8 cellular contexts compared by ENCODE assay signal in the genomic region with DNA sequence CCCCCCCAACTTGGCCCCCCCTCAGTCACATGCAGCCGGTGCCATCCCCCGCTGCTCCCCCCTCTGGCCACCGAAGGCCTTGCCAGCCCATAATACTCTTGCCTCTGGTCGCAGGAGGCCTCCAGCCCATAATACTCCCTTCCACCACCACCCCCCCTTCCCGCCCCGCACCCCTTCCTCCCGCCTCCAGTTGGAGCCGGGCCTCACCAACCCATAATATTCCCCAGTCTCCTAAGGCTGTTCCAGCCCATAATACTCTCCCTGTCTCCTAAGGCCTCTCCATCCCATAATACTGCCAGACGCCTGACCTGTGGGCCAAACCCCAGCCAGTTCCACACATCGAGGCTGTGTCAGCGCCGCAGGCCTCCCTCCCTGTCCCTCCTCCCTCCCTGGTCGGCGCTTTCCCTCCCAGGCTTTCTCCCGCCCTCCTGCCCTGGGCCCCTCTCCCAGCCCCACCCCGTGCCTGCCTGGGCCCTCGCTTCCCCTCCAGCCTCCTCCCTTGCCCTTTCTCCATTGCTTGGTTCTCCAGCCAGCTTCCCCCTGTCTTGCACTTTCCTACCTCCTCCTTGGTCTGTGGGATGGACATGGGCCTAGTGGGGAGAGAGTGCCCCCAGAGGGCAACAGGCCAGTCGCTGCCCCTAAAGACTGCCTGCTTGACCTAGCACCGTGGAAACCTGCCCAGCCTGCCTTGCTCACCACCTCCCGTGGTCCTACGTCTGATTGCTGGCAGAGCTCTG. TPM values are rescaled to one million over a fixed set of nuclear protein-coding genes. Genes with fewer than 3 reads are reported as not detected.
DNase-seq lines count a peak whose midpoint lies in the region; ATAC-seq and TF ChIP-seq lines count a peak whose summit lies in the region.

No MANE protein-coding gene starts in this region.

- H3K4me1 ChIP-seq in Caco-2: peaks cover 23% of the 10 kb centered on the region
- peaks cover 0 to 37% (median 25%) of the 10 kb centered on the region in 4 donors for H3K4me1 ChIP-seq in tibial nerve

- TF ChIP-seq EP300 in tibial nerve (IDR thresholded peaks at IDR 0.05): peak in 1 of 2 donors; percentile 88

- H3K27me3 ChIP-seq in Caco-2 (replicated peaks; ENCODE audit: control insufficient read depth, insufficient read depth, low read length) (no peaks in the 10 kb centered on the region), tibial nerve (no peaks in the 10 kb centered on the region)

- peak overlapping the region; percentile 20 for H3K27ac Mint-ChIP-seq in Caco-2 (ENCODE audit: unreplicated experiment)
- peak overlapping the region; percentile 50 for H3K27ac Mint-ChIP-seq in activated T-helper 1 cell treated with anti-CD3 and anti-CD28 coated beads, Interleukin-12 subunit alpha, Interleukin-12 subunit beta, Interleukin-2, Interleukin-4 antibody, amounts not matched to agents 30 ng/mL and 10 ng/mL and 1 ng/mL, durations not matched to agents 14 hours and 24 hours and 36 hours

- no peak overlapping the region for H3K4me3 ChIP-seq in Caco-2 (ENCODE audit: low read depth, low read length)
- peak overlapping the region in 1 of 4 donors; percentile 0 for H3K4me3 ChIP-seq in tibial nerve

- intact Hi-C loops in Caco-2 (cut with micrococcal nuclease; ENCODE audit: unreplicated experiment): no loop called here
- intact Hi-C loops in activated T-helper 1 cell treated with anti-CD3 and anti-CD28 coated beads, Interleukin-12 subunit alpha, Interleukin-12 subunit beta, Interleukin-2, Interleukin-4 antibody, amounts not matched to agents 30 ng/mL and 10 ng/mL and 1 ng/mL, durations not matched to agents 14 hours and 24 hours and 36 hours (cut with micrococcal nuclease): no loop called here

- peaks cover 7% of the 10 kb centered on the region for H3K4me1 Mint-ChIP-seq in Caco-2 (ENCODE audit: low read depth, unreplicated experiment)
- peaks cover 33% of the 10 kb centered on the region for H3K4me1 Mint-ChIP-seq in activated T-helper 1 cell treated with anti-CD3 and anti-CD28 coated beads, Interleukin-12 subunit alpha, Interleukin-12 subunit beta, Interleukin-2, Interleukin-4 antibody, amounts not matched to agents 30 ng/mL and 10 ng/mL and 1 ng/mL, durations not matched to agents 14 hours and 24 hours and 36 hours (ENCODE audit: low read depth)

- no peak overlapping the region for H3K4me3 Mint-ChIP-seq in Caco-2 (ENCODE audit: unreplicated experiment)
- H3K4me3 Mint-ChIP-seq in activated T-helper 1 cell treated with anti-CD3 and anti-CD28 coated beads, Interleukin-12 subunit alpha, Interleukin-12 subunit beta, Interleukin-2, Interleukin-4 antibody, amounts not matched to agents 30 ng/mL and 10 ng/mL and 1 ng/mL, durations not matched to agents 14 hours and 24 hours and 36 hours: no peak overlapping the region

- no TSS peak for BruUV-seq in Caco-2 (replicated peaks; lab: Mats Ljungman, UMichigan)

- whole genome bisulfite sequencing in tibial nerve, 2 donors: 3 to 5% methylated on average over 20 to 21 of the region's 21 CpGs

- DNase-seq in Caco-2: peak; percentile 80 to 92
- peak; percentile 64 for DNase-seq in HPDE6-E6E7 (ENCODE audit: extremely low spot score)
- peak; percentile 96 for DNase-seq in NCI-H748 (lab: John Stamatoyannopoulos, UW; ENCODE audit: unreplicated experiment)
- DNase-seq in activated T-helper 1 cell treated with anti-CD3 and anti-CD28 coated beads, Interleukin-12 subunit alpha, Interleukin-12 subunit beta, Interleukin-2, Interleukin-4 antibody, amounts not matched to agents 30 ng/mL and 10 ng/mL and 1 ng/mL, durations not matched to agents 14 hours and 24 hours and 36 hours (ENCODE audit: low spot score): no peak
- DNase-seq in fibroblast of gingiva (ENCODE audit: low read depth): peak; percentile 97
- peak; percentile 94 for DNase-seq in mucosa of gallbladder (ENCODE audit: low spot score)
- DNase-seq in tibial nerve (ENCODE audit: low spot score in 2 of 2): peak; percentile 86

- H3K9me3 ChIP-seq in Caco-2 (no peaks in the 10 kb centered on the region), tibial nerve (peaks cover 0 to under 1% (median 0%) of the 10 kb centered on the region in 4 donors)

- TF ChIP-seq POLR2A in tibial nerve (IDR thresholded peaks at IDR 0.05): peak in 1 of 2 donors; percentile 34

- H3K9me3 Mint-ChIP-seq in Caco-2 (ENCODE audit: unreplicated experiment): no peaks in the 10 kb centered on the region
- no peaks in the 10 kb centered on the region for H3K9me3 Mint-ChIP-seq in activated T-helper 1 cell treated with anti-CD3 and anti-CD28 coated beads, Interleukin-12 subunit alpha, Interleukin-12 subunit beta, Interleukin-2, Interleukin-4 antibody, amounts not matched to agents 30 ng/mL and 10 ng/mL and 1 ng/mL, durations not matched to agents 14 hours and 24 hours and 36 hours

- POLR2A ChIA-PET in Caco-2 (lab: Charles Lee): interaction anchor here (0.6 kb wide), 1 partner anchor 332 kb away, joined by 4 read pairs; no protein-coding TSS in a partner anchor

- TF ChIP-seq CTCF in Caco-2 (IDR thresholded peaks at IDR 0.05; ENCODE audit: insufficient read depth in 1 of 2, low read depth in 1 of 2, low read length in 1 of 2, severe bottlenecking in 1 of 2, unreplicated experiment in 1 of 2) (peak in 1 of 2 experiments; percentile 21), tibial nerve (IDR thresholded peaks at IDR 0.05) (peak in 1 of 5 experiments; percentile 24)

- H3K27ac ChIP-seq in tibial nerve: peak overlapping the region; percentile 66 to 96 (median 91)

- no peak for ATAC-seq in GM19351 (IDR thresholded peaks at IDR 0.05; ENCODE audit: unreplicated experiment)

- no peaks in the 10 kb centered on the region for H3K27me3 Mint-ChIP-seq in Caco-2 (ENCODE audit: insufficient read depth, unreplicated experiment)
- H3K27me3 Mint-ChIP-seq in activated T-helper 1 cell treated with anti-CD3 and anti-CD28 coated beads, Interleukin-12 subunit alpha, Interleukin-12 subunit beta, Interleukin-2, Interleukin-4 antibody, amounts not matched to agents 30 ng/mL and 10 ng/mL and 1 ng/mL, durations not matched to agents 14 hours and 24 hours and 36 hours (ENCODE audit: insufficient read depth): no peaks in the 10 kb centered on the region

- no peaks in the 10 kb centered on the region for H3K36me3 ChIP-seq in Caco-2 (ENCODE audit: control insufficient read depth, insufficient read depth, low read length)
- no peaks in the 10 kb centered on the region for H3K36me3 ChIP-seq in tibial nerve

- CTCF ChIA-PET in Caco-2 (lab: Charles Lee): interaction anchor here (0.6 to 1.6 kb wide), 5 partner anchors 46 to 240 kb away, joined by 3 to 11 read pairs (median 5); a partner anchor contains a TSS

- no peaks in the 10 kb centered on the region for H3K36me3 Mint-ChIP-seq in Caco-2 (ENCODE audit: insufficient read depth, unreplicated experiment)
- no peaks in the 10 kb centered on the region for H3K36me3 Mint-ChIP-seq in activated T-helper 1 cell treated with anti-CD3 and anti-CD28 coated beads, Interleukin-12 subunit alpha, Interleukin-12 subunit beta, Interleukin-2, Interleukin-4 antibody, amounts not matched to agents 30 ng/mL and 10 ng/mL and 1 ng/mL, durations not matched to agents 14 hours and 24 hours and 36 hours (ENCODE audit: low read depth)

RNA-seq across cellular contexts. Expression of a gene that starts 6.8 kb away (rescaled TPM):
- total RNA-seq in Caco-2 (2022) (223 and 229 TPM in 2 replicates), mucosa of gallbladder (220 TPM), tibial nerve (100 to 1,000 TPM; 192 to 256 (median 242) TPM)
- total RNA-seq in activated T-helper 1 cell treated with anti-CD3 and anti-CD28 coated beads, Interleukin-12 subunit alpha, Interleukin-12 subunit beta, Interleukin-2, Interleukin-4 antibody, amounts not matched to agents 30 ng/mL and 10 ng/mL and 1 ng/mL, durations not matched to agents 14 hours and 24 hours and 36 hours: 348 and 368 TPM in 2 replicates

RNA-seq across cellular contexts. Expression of a gene that starts 21.8 kb away (rescaled TPM):
- total RNA-seq in Caco-2 (2022) (0.19 and 0.20 TPM in 2 replicates), mucosa of gallbladder (15.0 TPM), tibial nerve (10 to 100 TPM in 1 of 4 donors, 1 to 10 TPM in 3; 1.8 to 11.4 (median 3.2) TPM)
- total RNA-seq in activated T-helper 1 cell treated with anti-CD3 and anti-CD28 coated beads, Interleukin-12 subunit alpha, Interleukin-12 subunit beta, Interleukin-2, Interleukin-4 antibody, amounts not matched to agents 30 ng/mL and 10 ng/mL and 1 ng/mL, durations not matched to agents 14 hours and 24 hours and 36 hours: 2.8 and 3.1 TPM in 2 replicates

RNA-seq across cellular contexts. Expression of a gene that starts 33.3 kb away (rescaled TPM):
- 0.73 and 1.3 TPM in 2 replicates for total RNA-seq in Caco-2 (2022)
- 0.83 and 1.0 TPM in 2 replicates for total RNA-seq in activated T-helper 1 cell treated with anti-CD3 and anti-CD28 coated beads, Interleukin-12 subunit alpha, Interleukin-12 subunit beta, Interleukin-2, Interleukin-4 antibody, amounts not matched to agents 30 ng/mL and 10 ng/mL and 1 ng/mL, durations not matched to agents 14 hours and 24 hours and 36 hours
- total RNA-seq in mucosa of gallbladder: 9.8 TPM
- 1 to 10 TPM in 3 of 4 donors, under 1 TPM in 1; 0.30 to 2.4 (median 2.0) TPM for total RNA-seq in tibial nerve

RNA-seq across cellular contexts. Expression of a gene that starts 45.9 kb away (rescaled TPM):
- 145 and 157 TPM in 2 replicates for total RNA-seq in Caco-2 (2022)
- total RNA-seq in activated T-helper 1 cell treated with anti-CD3 and anti-CD28 coated beads, Interleukin-12 subunit alpha, Interleukin-12 subunit beta, Interleukin-2, Interleukin-4 antibody, amounts not matched to agents 30 ng/mL and 10 ng/mL and 1 ng/mL, durations not matched to agents 14 hours and 24 hours and 36 hours: 194 and 196 TPM in 2 replicates
- 19.2 TPM for total RNA-seq in mucosa of gallbladder
- 10 to 100 TPM; 16.1 to 30.9 (median 24.3) TPM for total RNA-seq in tibial nerve

RNA-seq across cellular contexts. Expression of a gene that starts 49.0 kb away (rescaled TPM):
- 31.6 and 32.8 TPM in 2 replicates for total RNA-seq in Caco-2 (2022)
- 14.6 and 15.0 TPM in 2 replicates for total RNA-seq in activated T-helper 1 cell treated with anti-CD3 and anti-CD28 coated beads, Interleukin-12 subunit alpha, Interleukin-12 subunit beta, Interleukin-2, Interleukin-4 antibody, amounts not matched to agents 30 ng/mL and 10 ng/mL and 1 ng/mL, durations not matched to agents 14 hours and 24 hours and 36 hours
- total RNA-seq in mucosa of gallbladder: 58.0 TPM
- 10 to 100 TPM; 32.6 to 52.5 (median 45.3) TPM for total RNA-seq in tibial nerve
